Comparison of ENCODE assay signal across 25 cellular contexts in the genomic region with DNA sequence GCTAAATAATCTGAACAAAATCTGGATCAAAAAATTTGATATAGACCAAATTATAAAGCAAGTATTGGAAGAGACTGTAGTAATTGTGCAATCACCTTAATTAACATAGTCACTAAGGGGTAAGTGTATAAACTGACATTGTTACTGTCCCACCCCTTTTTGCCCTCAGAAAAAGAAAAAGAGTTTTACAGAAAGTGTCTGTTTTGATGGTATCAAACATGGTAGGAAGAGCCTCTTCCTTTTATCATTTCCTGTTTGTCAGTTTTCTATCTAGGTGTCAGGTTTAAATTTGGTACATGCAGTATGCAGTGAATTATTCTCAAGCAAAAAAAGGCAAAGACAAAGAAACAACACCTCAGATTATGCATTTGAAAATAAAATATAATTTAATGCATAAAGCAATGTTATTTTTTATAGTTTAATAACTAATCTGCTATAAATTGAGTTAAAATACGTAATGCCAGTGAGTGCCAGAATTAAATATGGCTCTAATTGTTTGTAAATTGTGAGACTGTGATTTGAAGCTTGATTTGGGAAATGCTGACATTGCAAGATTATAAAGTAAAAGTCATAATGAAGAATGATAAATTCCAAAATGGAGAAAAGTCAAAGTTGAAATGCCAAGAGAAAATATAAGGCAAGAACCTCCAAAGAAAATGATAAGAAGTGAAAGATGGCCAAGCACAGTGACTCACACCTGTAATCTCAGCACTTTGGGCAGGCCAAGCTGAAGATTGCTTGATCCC. TPM values are rescaled to one million over a fixed set of nuclear protein-coding genes. Genes with fewer than 3 reads are reported as not detected.
DNase-seq lines count a peak whose midpoint lies in the region; ATAC-seq, FAIRE-seq and TF ChIP-seq lines count a peak whose summit lies in the region.
"Had no signal": no experiment of that assay in that cellular context is flagged by ENCODE, and none has a peak within 500 bp of the region (broad histone marks: within the 10 kb centered on the region; RNA-seq: fewer than 3 reads in every experiment).

No MANE protein-coding gene starts in this region.

- H3K36me3 Mint-ChIP-seq in activated naive CD8-positive, alpha-beta T cell treated with anti-CD3 and anti-CD28 coated beads, Interleukin-2, amount 10 ng/mL, durations not matched to agents 7 days and 5 days = peaks cover 10% of the 10 kb centered on the region
- H3K36me3 Mint-ChIP-seq in activated naive CD8-positive, alpha-beta T cell treated with anti-CD3 and anti-CD28 coated beads, Interleukin-2, amount 50 U/mL, for 24 hours (ENCODE audit: low read depth) = peaks cover 14% of the 10 kb centered on the region
- peaks cover 5% of the 10 kb centered on the region for H3K36me3 Mint-ChIP-seq in activated CD8-positive, alpha-beta T cell treated with anti-CD3 and anti-CD28 coated beads, Interleukin-2, amount 10 ng/mL, durations not matched to agents 7 days and 5 days (ENCODE audit: low read depth)
- H3K36me3 Mint-ChIP-seq in stimulated activated effector memory CD8-positive, alpha-beta T cell treated with anti-CD3 and anti-CD28 coated beads, Interleukin-12 subunit alpha, Interleukin-12 subunit beta, amount 100 ng/mL, for 72 hours = no peaks in the 10 kb centered on the region

- FAIRE-seq in H54 (lab: Jason Lieb, UNC) = peak; percentile 43
- FAIRE-seq: G401.6, RCC 7860 had no signal

- DNase-seq in activated naive CD8-positive, alpha-beta T cell treated with anti-CD3 and anti-CD28 coated beads, Interleukin-2, amount 10 ng/mL, durations not matched to agents 7 days and 5 days = no peak
- DNase-seq in activated naive CD8-positive, alpha-beta T cell treated with anti-CD3 and anti-CD28 coated beads, Interleukin-2, amount 50 U/mL, for 24 hours = no peak
- no peak for DNase-seq in H54 (ENCODE audit: insufficient read length, low spot score)
- no peak for DNase-seq in activated CD8-positive, alpha-beta T cell treated with anti-CD3 and anti-CD28 coated beads, Interleukin-2, amount 10 ng/mL, durations not matched to agents 7 days and 5 days
- DNase-seq in stimulated activated effector memory CD8-positive, alpha-beta T cell treated with anti-CD3 and anti-CD28 coated beads, Interleukin-12 subunit alpha, Interleukin-12 subunit beta, amount 100 ng/mL, for 72 hours (ENCODE audit: low spot score in 2 of 2) = no peak
- DNase-seq in SIG-M5 treated with dmso at 0.1 percent for 504 hours (lab: John Stamatoyannopoulos, UW; ENCODE audit: unreplicated experiment) = no peak
- DNase-seq in SK-N-DZ (ENCODE audit: low spot score) = no peak
- no peak for DNase-seq in hypothalamus (lab: John Stamatoyannopoulos, UW)
- DNase-seq: ACHN; activated CD4-positive, alpha-beta T cell treated with anti-CD3 and anti-CD28 coated beads, Interleukin-2, amount 50 U/mL, for 48 hours; activated CD4-positive, CD25-positive, alpha-beta regulatory T cell; activated T-cell treated with anti-CD3 and anti-CD28 coated beads for 4 hours; dorsolateral prefrontal cortex; foreskin melanocyte; heart right ventricle; lower lobe of right lung; midbrain; NCI-H1092; NCI-H1694 treated with DMSO at 0.1 percent for 48 hours; SIG-M5; stimulated activated CD4-positive, alpha-beta T cell treated with anti-CD3 and anti-CD28 coated beads, Interleukin-4, amount 100 ng/mL, for 1 hour had no signal

- CTCF ChIA-PET in activated CD8-positive, alpha-beta T cell treated with anti-CD3 and anti-CD28 coated beads, Interleukin-2, amount 10 ng/mL, durations not matched to agents 7 days and 5 days (lab: Charles Lee) = no interaction called here

- no peak overlapping the region for H3K4me3 Mint-ChIP-seq in activated naive CD8-positive, alpha-beta T cell treated with anti-CD3 and anti-CD28 coated beads, Interleukin-2, amount 10 ng/mL, durations not matched to agents 7 days and 5 days
- H3K4me3 Mint-ChIP-seq in activated naive CD8-positive, alpha-beta T cell treated with anti-CD3 and anti-CD28 coated beads, Interleukin-2, amount 50 U/mL, for 24 hours = no peak overlapping the region
- H3K4me3 Mint-ChIP-seq in activated CD8-positive, alpha-beta T cell treated with anti-CD3 and anti-CD28 coated beads, Interleukin-2, amount 10 ng/mL, durations not matched to agents 7 days and 5 days = no peak overlapping the region
- H3K4me3 Mint-ChIP-seq in stimulated activated effector memory CD8-positive, alpha-beta T cell treated with anti-CD3 and anti-CD28 coated beads, Interleukin-12 subunit alpha, Interleukin-12 subunit beta, amount 100 ng/mL, for 72 hours = no peak overlapping the region
- H3K4me3 Mint-ChIP-seq: nephron had no signal

- peak overlapping the region; percentile 67 for H3K27ac Mint-ChIP-seq in activated naive CD8-positive, alpha-beta T cell treated with anti-CD3 and anti-CD28 coated beads, Interleukin-2, amount 10 ng/mL, durations not matched to agents 7 days and 5 days
- H3K27ac Mint-ChIP-seq in activated naive CD8-positive, alpha-beta T cell treated with anti-CD3 and anti-CD28 coated beads, Interleukin-2, amount 50 U/mL, for 24 hours = no peak overlapping the region
- H3K27ac Mint-ChIP-seq in activated CD8-positive, alpha-beta T cell treated with anti-CD3 and anti-CD28 coated beads, Interleukin-2, amount 10 ng/mL, durations not matched to agents 7 days and 5 days = peak overlapping the region; percentile 68
- H3K27ac Mint-ChIP-seq in stimulated activated effector memory CD8-positive, alpha-beta T cell treated with anti-CD3 and anti-CD28 coated beads, Interleukin-12 subunit alpha, Interleukin-12 subunit beta, amount 100 ng/mL, for 72 hours = peak overlapping the region; percentile 18
- H3K27ac Mint-ChIP-seq: nephron had no signal

- ATAC-seq in activated naive CD8-positive, alpha-beta T cell treated with anti-CD3 and anti-CD28 coated beads, Interleukin-2, amount 10 ng/mL, durations not matched to agents 7 days and 5 days (ENCODE audit: low read depth) = peak; percentile 68
- no peak for ATAC-seq in activated naive CD8-positive, alpha-beta T cell treated with anti-CD3 and anti-CD28 coated beads, Interleukin-2, amount 50 U/mL, for 24 hours
- ATAC-seq in activated CD8-positive, alpha-beta T cell treated with anti-CD3 and anti-CD28 coated beads, Interleukin-2, amount 10 ng/mL, durations not matched to agents 7 days and 5 days = peak; percentile 49
- no peak for ATAC-seq in stimulated activated effector memory CD8-positive, alpha-beta T cell treated with anti-CD3 and anti-CD28 coated beads, Interleukin-12 subunit alpha, Interleukin-12 subunit beta, amount 100 ng/mL, for 72 hours
- ATAC-seq: HCT116, heart right ventricle, lower lobe of right lung had no signal

- H3K4me1 Mint-ChIP-seq in activated naive CD8-positive, alpha-beta T cell treated with anti-CD3 and anti-CD28 coated beads, Interleukin-2, amount 10 ng/mL, durations not matched to agents 7 days and 5 days = peaks cover 8% of the 10 kb centered on the region
- H3K4me1 Mint-ChIP-seq in activated naive CD8-positive, alpha-beta T cell treated with anti-CD3 and anti-CD28 coated beads, Interleukin-2, amount 50 U/mL, for 24 hours = peaks cover 23% of the 10 kb centered on the region
- H3K4me1 Mint-ChIP-seq in activated CD8-positive, alpha-beta T cell treated with anti-CD3 and anti-CD28 coated beads, Interleukin-2, amount 10 ng/mL, durations not matched to agents 7 days and 5 days (ENCODE audit: low read depth) = peaks cover 19% of the 10 kb centered on the region
- H3K4me1 Mint-ChIP-seq in stimulated activated effector memory CD8-positive, alpha-beta T cell treated with anti-CD3 and anti-CD28 coated beads, Interleukin-12 subunit alpha, Interleukin-12 subunit beta, amount 100 ng/mL, for 72 hours = peaks cover 19% of the 10 kb centered on the region
- H3K4me1 Mint-ChIP-seq: nephron had no signal

- no peaks in the 10 kb centered on the region for H3K27me3 Mint-ChIP-seq in activated naive CD8-positive, alpha-beta T cell treated with anti-CD3 and anti-CD28 coated beads, Interleukin-2, amount 10 ng/mL, durations not matched to agents 7 days and 5 days
- no peaks in the 10 kb centered on the region for H3K27me3 Mint-ChIP-seq in activated naive CD8-positive, alpha-beta T cell treated with anti-CD3 and anti-CD28 coated beads, Interleukin-2, amount 50 U/mL, for 24 hours
- no peaks in the 10 kb centered on the region for H3K27me3 Mint-ChIP-seq in activated CD8-positive, alpha-beta T cell treated with anti-CD3 and anti-CD28 coated beads, Interleukin-2, amount 10 ng/mL, durations not matched to agents 7 days and 5 days (ENCODE audit: low read depth)

- TF ChIP-seq POLR2A in H54 (IDR thresholded peaks at IDR 0.05; ENCODE audit: low read depth, low read length) = no peak

- POLR2A ChIA-PET in activated naive CD8-positive, alpha-beta T cell treated with anti-CD3 and anti-CD28 coated beads, Interleukin-2, amount 10 ng/mL, durations not matched to agents 7 days and 5 days (lab: Charles Lee) = no interaction called here
- POLR2A ChIA-PET in activated CD8-positive, alpha-beta T cell treated with anti-CD3 and anti-CD28 coated beads, Interleukin-2, amount 10 ng/mL, durations not matched to agents 7 days and 5 days (lab: Charles Lee) = no interaction called here

- peaks cover 9% of the 10 kb centered on the region for H3K9me3 Mint-ChIP-seq in activated naive CD8-positive, alpha-beta T cell treated with anti-CD3 and anti-CD28 coated beads, Interleukin-2, amount 10 ng/mL, durations not matched to agents 7 days and 5 days
- H3K9me3 Mint-ChIP-seq in activated naive CD8-positive, alpha-beta T cell treated with anti-CD3 and anti-CD28 coated beads, Interleukin-2, amount 50 U/mL, for 24 hours = peaks cover 30% of the 10 kb centered on the region
- H3K9me3 Mint-ChIP-seq in activated CD8-positive, alpha-beta T cell treated with anti-CD3 and anti-CD28 coated beads, Interleukin-2, amount 10 ng/mL, durations not matched to agents 7 days and 5 days (ENCODE audit: insufficient read depth) = peaks cover 24% of the 10 kb centered on the region
- peaks cover 13% of the 10 kb centered on the region for H3K9me3 Mint-ChIP-seq in stimulated activated effector memory CD8-positive, alpha-beta T cell treated with anti-CD3 and anti-CD28 coated beads, Interleukin-12 subunit alpha, Interleukin-12 subunit beta, amount 100 ng/mL, for 72 hours

RNA-seq across cellular contexts. Expression of a gene that starts 30.3 kb away (rescaled TPM):
- total RNA-seq in activated naive CD8-positive, alpha-beta T cell treated with anti-CD3 and anti-CD28 coated beads, Interleukin-2, amount 10 ng/mL, durations not matched to agents 7 days and 5 days = 10 to 100 TPM; 44.6 to 45.6 TPM
- total RNA-seq in activated CD8-positive, alpha-beta T cell treated with anti-CD3 and anti-CD28 coated beads, Interleukin-2, amount 10 ng/mL, durations not matched to agents 7 days and 5 days = 10 to 100 TPM; 16.8 to 20.8 TPM
- 15.7 and 26.3 TPM in 2 replicates for polyA plus RNA-seq in SK-N-DZ (2014; cell fraction: cytosol; rRNA removed)
- 15.4 and 29.6 TPM in 2 replicates for polyA plus RNA-seq in SK-N-DZ (2014; cell fraction: nucleus; rRNA removed)

Comparison
In these comparisons a context has a peak if more than half of its experiments do, and no peak if none do; other contexts are left out.
1. ATAC-seq: peak in activated naive CD8-positive, alpha-beta T cell treated with anti-CD3 and anti-CD28 coated beads, Interleukin-2, amount 10 ng/mL, durations not matched to agents 7 days and 5 days (single experiment) and activated CD8-positive, alpha-beta T cell treated with anti-CD3 and anti-CD28 coated beads, Interleukin-2, amount 10 ng/mL, durations not matched to agents 7 days and 5 days (single experiment); none in activated naive CD8-positive, alpha-beta T cell treated with anti-CD3 and anti-CD28 coated beads, Interleukin-2, amount 50 U/mL, for 24 hours (single experiment) and stimulated activated effector memory CD8-positive, alpha-beta T cell treated with anti-CD3 and anti-CD28 coated beads, Interleukin-12 subunit alpha, Interleukin-12 subunit beta, amount 100 ng/mL, for 72 hours (single experiment).